ENCODE assay signal across 17 cellular contexts in genomic region chr5:103205991-103206700, GRCh38. TPM values are rescaled to one million over a fixed set of nuclear protein-coding genes. Genes with fewer than 3 reads are reported as not detected.
DNase-seq lines count a peak whose midpoint lies in the region; ATAC-seq and TF ChIP-seq lines count a peak whose summit lies in the region.
"Had no signal": no experiment of that assay in that cellular context is flagged by ENCODE, and none has a peak within 500 bp of the region (broad histone marks: within the 10 kb centered on the region; RNA-seq: fewer than 3 reads in every experiment).

No MANE protein-coding gene starts in this region.

- no peaks in the 10 kb centered on the region for H3K27me3 Mint-ChIP-seq in activated naive CD8-positive, alpha-beta T cell
- H3K27me3 Mint-ChIP-seq in activated naive CD8-positive, alpha-beta T cell treated with anti-CD3 and anti-CD28 coated beads, Interleukin-2, amount 50 U/mL, for 24 hours = no peaks in the 10 kb centered on the region
- no peaks in the 10 kb centered on the region for H3K27me3 Mint-ChIP-seq in nephron (ENCODE audit: low read depth)
- H3K27me3 Mint-ChIP-seq: CD4-positive, alpha-beta T cell had no signal

- ATAC-seq in activated naive CD8-positive, alpha-beta T cell treated with anti-CD3 and anti-CD28 coated beads, Interleukin-2, amount 50 U/mL, for 24 hours = no peak
- ATAC-seq in stimulated activated effector memory CD8-positive, alpha-beta T cell treated with anti-CD3 and anti-CD28 coated beads, Interleukin-12 subunit alpha, Interleukin-12 subunit beta, amount 100 ng/mL, for 72 hours = no peak
- ATAC-seq: CD8-positive, alpha-beta T cell had no signal

- H3K27ac Mint-ChIP-seq in activated naive CD8-positive, alpha-beta T cell = peak overlapping the region; percentile 46
- H3K27ac Mint-ChIP-seq in activated naive CD8-positive, alpha-beta T cell treated with anti-CD3 and anti-CD28 coated beads, Interleukin-2, amount 50 U/mL, for 24 hours = no peak overlapping the region
- H3K27ac Mint-ChIP-seq in nephron = peak overlapping the region; percentile 63 to 66 (median 66)
- H3K27ac Mint-ChIP-seq in stimulated activated effector memory CD8-positive, alpha-beta T cell treated with anti-CD3 and anti-CD28 coated beads, Interleukin-12 subunit alpha, Interleukin-12 subunit beta, amount 100 ng/mL, for 72 hours = peak overlapping the region; percentile 44
- H3K27ac Mint-ChIP-seq: CD4-positive, alpha-beta T cell; CD8-positive, alpha-beta T cell had no signal

- peaks cover 37% of the 10 kb centered on the region for H3K36me3 Mint-ChIP-seq in activated naive CD8-positive, alpha-beta T cell
- H3K36me3 Mint-ChIP-seq in activated naive CD8-positive, alpha-beta T cell treated with anti-CD3 and anti-CD28 coated beads, Interleukin-2, amount 50 U/mL, for 24 hours (ENCODE audit: low read depth) = peaks cover 41% of the 10 kb centered on the region
- peaks cover 43% of the 10 kb centered on the region for H3K36me3 Mint-ChIP-seq in nephron (ENCODE audit: low read depth)
- H3K36me3 Mint-ChIP-seq in stimulated activated effector memory CD8-positive, alpha-beta T cell treated with anti-CD3 and anti-CD28 coated beads, Interleukin-12 subunit alpha, Interleukin-12 subunit beta, amount 100 ng/mL, for 72 hours = peaks cover 15% of the 10 kb centered on the region

- H3K4me3 Mint-ChIP-seq in activated naive CD8-positive, alpha-beta T cell = no peak overlapping the region
- no peak overlapping the region for H3K4me3 Mint-ChIP-seq in activated naive CD8-positive, alpha-beta T cell treated with anti-CD3 and anti-CD28 coated beads, Interleukin-2, amount 50 U/mL, for 24 hours
- H3K4me3 Mint-ChIP-seq in nephron = no peak overlapping the region
- no peak overlapping the region for H3K4me3 Mint-ChIP-seq in stimulated activated effector memory CD8-positive, alpha-beta T cell treated with anti-CD3 and anti-CD28 coated beads, Interleukin-12 subunit alpha, Interleukin-12 subunit beta, amount 100 ng/mL, for 72 hours
- H3K4me3 Mint-ChIP-seq: CD4-positive, alpha-beta T cell; CD8-positive, alpha-beta T cell had no signal

- peaks cover 6% of the 10 kb centered on the region for H3K9me3 Mint-ChIP-seq in activated naive CD8-positive, alpha-beta T cell (ENCODE audit: low read depth)
- H3K9me3 Mint-ChIP-seq in activated naive CD8-positive, alpha-beta T cell treated with anti-CD3 and anti-CD28 coated beads, Interleukin-2, amount 50 U/mL, for 24 hours = peaks cover 4% of the 10 kb centered on the region
- no peaks in the 10 kb centered on the region for H3K9me3 Mint-ChIP-seq in nephron
- no peaks in the 10 kb centered on the region for H3K9me3 Mint-ChIP-seq in stimulated activated effector memory CD8-positive, alpha-beta T cell treated with anti-CD3 and anti-CD28 coated beads, Interleukin-12 subunit alpha, Interleukin-12 subunit beta, amount 100 ng/mL, for 72 hours

- TF ChIP-seq CTCF in nephron (IDR thresholded peaks at IDR 0.05; ENCODE audit: unreplicated experiment in 3 of 3) = no peak

- H3K4me1 Mint-ChIP-seq in activated naive CD8-positive, alpha-beta T cell (ENCODE audit: low read depth) = peaks cover 14% of the 10 kb centered on the region
- peaks cover 24% of the 10 kb centered on the region for H3K4me1 Mint-ChIP-seq in activated naive CD8-positive, alpha-beta T cell treated with anti-CD3 and anti-CD28 coated beads, Interleukin-2, amount 50 U/mL, for 24 hours
- H3K4me1 Mint-ChIP-seq in nephron = no peaks in the 10 kb centered on the region
- H3K4me1 Mint-ChIP-seq in stimulated activated effector memory CD8-positive, alpha-beta T cell treated with anti-CD3 and anti-CD28 coated beads, Interleukin-12 subunit alpha, Interleukin-12 subunit beta, amount 100 ng/mL, for 72 hours = peaks cover 13% of the 10 kb centered on the region

- DNase-seq in activated naive CD8-positive, alpha-beta T cell treated with anti-CD3 and anti-CD28 coated beads, Interleukin-2, amount 50 U/mL, for 24 hours = no peak
- DNase-seq in dermis microvascular lymphatic vessel endothelial cell (ENCODE audit: low read depth in 2 of 2) (peak; percentile 58 to 86), amniotic stem cell (lab: John Stamatoyannopoulos, UW) (no peak), GM03348 (ENCODE audit: low spot score) (no peak), cerebellar nuclear complex (lab: John Stamatoyannopoulos, UW) (no peak)
- no peak for DNase-seq in stimulated activated effector memory CD8-positive, alpha-beta T cell treated with anti-CD3 and anti-CD28 coated beads, Interleukin-12 subunit alpha, Interleukin-12 subunit beta, amount 100 ng/mL, for 72 hours (ENCODE audit: low spot score in 2 of 2)
- DNase-seq: 8988T; ACHN; BE2C; Caco-2; Calu3; CD4-positive, alpha-beta T cell; CD8-positive, alpha-beta T cell; DMS79 treated with DMSO at 0.1 percent for 48 hours; GF-D8 had no signal

RNA-seq across cellular contexts. Expression of gene MACIR, which starts 52.4 kb away (rescaled TPM):
- 4.0 and 5.1 TPM in 2 replicates for total RNA-seq in dermis microvascular lymphatic vessel endothelial cell

Comparison
In these comparisons a context has a peak if more than half of its experiments do, and no peak if none do; other contexts are left out.
1. DNase-seq: peak in dermis microvascular lymphatic vessel endothelial cell (2 of 2); none in activated naive CD8-positive, alpha-beta T cell treated with anti-CD3 and anti-CD28 coated beads, Interleukin-2, amount 50 U/mL, for 24 hours (single experiment), stimulated activated effector memory CD8-positive, alpha-beta T cell treated with anti-CD3 and anti-CD28 coated beads, Interleukin-12 subunit alpha, Interleukin-12 subunit beta, amount 100 ng/mL, for 72 hours (0 of 2), amniotic stem cell (single experiment), GM03348 (single experiment) and cerebellar nuclear complex (0 of 2).